Comparison of ENCODE assay signal across 2 cellular contexts in genomic region chrX:129840334-129840733, GRCh38.
TF ChIP-seq lines count a peak whose summit lies in the region.

No MANE protein-coding gene starts in this region.

TF ChIP-seq in WTC11, 78 proteins besides CTCF, POLR2A, EP300 and RAD21:
- TF ChIP-seq, protein P1, sequence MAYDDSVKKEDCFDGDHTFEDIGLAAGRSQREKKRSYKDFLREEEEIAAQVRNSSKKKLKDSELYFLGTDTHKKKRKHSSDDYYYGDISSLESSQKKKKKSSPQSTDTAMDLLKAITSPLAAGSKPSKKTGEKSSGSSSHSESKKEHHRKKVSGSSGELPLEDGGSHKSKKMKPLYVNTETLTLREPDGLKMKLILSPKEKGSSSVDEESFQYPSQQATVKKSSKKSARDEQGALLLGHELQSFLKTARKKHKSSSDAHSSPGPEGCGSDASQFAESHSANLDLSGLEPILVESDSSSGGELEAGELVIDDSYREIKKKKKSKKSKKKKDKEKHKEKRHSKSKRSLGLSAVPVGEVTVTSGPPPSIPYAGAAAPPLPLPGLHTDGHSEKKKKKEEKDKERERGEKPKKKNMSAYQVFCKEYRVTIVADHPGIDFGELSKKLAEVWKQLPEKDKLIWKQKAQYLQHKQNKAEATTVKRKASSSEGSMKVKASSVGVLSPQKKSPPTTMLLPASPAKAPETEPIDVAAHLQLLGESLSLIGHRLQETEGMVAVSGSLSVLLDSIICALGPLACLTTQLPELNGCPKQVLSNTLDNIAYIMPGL (CRISPR knock-in tag; IDR thresholded peaks at IDR 0.05) = no peak
- TF ChIP-seq RELA (CRISPR knock-in tag; IDR thresholded peaks at IDR 0.05; ENCODE audit: borderline replicate concordance) (no peak), ZNF317 (CRISPR knock-in tag; IDR thresholded peaks at IDR 0.05; ENCODE audit: borderline replicate concordance, low read depth) (no peak), SMAD4 (CRISPR knock-in tag; IDR thresholded peaks at IDR 0.05) (no peak), CREM (CRISPR knock-in tag; IDR thresholded peaks at IDR 0.05) (no peak), ZBTB21 (CRISPR knock-in tag; IDR thresholded peaks at IDR 0.05; ENCODE audit: borderline replicate concordance) (no peak), ZNF219 (CRISPR knock-in tag; IDR thresholded peaks at IDR 0.05; ENCODE audit: borderline replicate concordance) (no peak), CBFB (CRISPR knock-in tag; IDR thresholded peaks at IDR 0.05; ENCODE audit: low read depth) (no peak), ZNF121 (CRISPR knock-in tag; IDR thresholded peaks at IDR 0.05) (no peak), ELF4 (CRISPR knock-in tag; IDR thresholded peaks at IDR 0.05; ENCODE audit: low read depth) (no peak), OVOL2 (CRISPR knock-in tag; IDR thresholded peaks at IDR 0.05; ENCODE audit: borderline replicate concordance) (no peak), TEAD1 (CRISPR knock-in tag; IDR thresholded peaks at IDR 0.05) (no peak), MYBL2 (CRISPR knock-in tag; IDR thresholded peaks at IDR 0.05) (no peak), ETV6 (CRISPR knock-in tag; IDR thresholded peaks at IDR 0.05) (no peak)
- TF ChIP-seq, protein P2, sequence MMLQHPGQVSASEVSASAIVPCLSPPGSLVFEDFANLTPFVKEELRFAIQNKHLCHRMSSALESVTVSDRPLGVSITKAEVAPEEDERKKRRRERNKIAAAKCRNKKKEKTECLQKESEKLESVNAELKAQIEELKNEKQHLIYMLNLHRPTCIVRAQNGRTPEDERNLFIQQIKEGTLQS (CRISPR knock-in tag; conservative IDR thresholded peaks at IDR 0.05) = no peak
- TF ChIP-seq, protein P3, sequence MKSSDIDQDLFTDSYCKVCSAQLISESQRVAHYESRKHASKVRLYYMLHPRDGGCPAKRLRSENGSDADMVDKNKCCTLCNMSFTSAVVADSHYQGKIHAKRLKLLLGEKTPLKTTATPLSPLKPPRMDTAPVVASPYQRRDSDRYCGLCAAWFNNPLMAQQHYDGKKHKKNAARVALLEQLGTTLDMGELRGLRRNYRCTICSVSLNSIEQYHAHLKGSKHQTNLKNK (CRISPR knock-in tag; IDR thresholded peaks at IDR 0.05) = no peak
- TF ChIP-seq, protein P4, sequence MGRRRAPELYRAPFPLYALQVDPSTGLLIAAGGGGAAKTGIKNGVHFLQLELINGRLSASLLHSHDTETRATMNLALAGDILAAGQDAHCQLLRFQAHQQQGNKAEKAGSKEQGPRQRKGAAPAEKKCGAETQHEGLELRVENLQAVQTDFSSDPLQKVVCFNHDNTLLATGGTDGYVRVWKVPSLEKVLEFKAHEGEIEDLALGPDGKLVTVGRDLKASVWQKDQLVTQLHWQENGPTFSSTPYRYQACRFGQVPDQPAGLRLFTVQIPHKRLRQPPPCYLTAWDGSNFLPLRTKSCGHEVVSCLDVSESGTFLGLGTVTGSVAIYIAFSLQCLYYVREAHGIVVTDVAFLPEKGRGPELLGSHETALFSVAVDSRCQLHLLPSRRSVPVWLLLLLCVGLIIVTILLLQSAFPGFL (CRISPR knock-in tag; IDR thresholded peaks at IDR 0.05; ENCODE audit: borderline replicate concordance) = no peak

TF ChIP-seq in endothelial cell of umbilical vein, 7 proteins besides CTCF, POLR2A, EP300 and RAD21 (continued from another document):
- no peak for TF ChIP-seq FOS (IDR thresholded peaks at IDR 0.05; ENCODE audit: borderline replicate concordance, insufficient read depth, low read length)
- no peak for TF ChIP-seq JUN (IDR thresholded peaks at IDR 0.05; ENCODE audit: borderline replicate concordance, insufficient read depth, insufficient read length, low read depth)
- TF ChIP-seq EZH2 (IDR thresholded peaks at IDR 0.05; ENCODE audit: borderline replicate concordance, low read depth, low read length, severe bottlenecking) = no peak
- no peak for TF ChIP-seq POLR2AphosphoS5 (IDR thresholded peaks at IDR 0.05; ENCODE audit: insufficient read depth, low read depth, low read length)
